ENCODE assay signal across 22 cellular contexts in the genomic region with DNA sequence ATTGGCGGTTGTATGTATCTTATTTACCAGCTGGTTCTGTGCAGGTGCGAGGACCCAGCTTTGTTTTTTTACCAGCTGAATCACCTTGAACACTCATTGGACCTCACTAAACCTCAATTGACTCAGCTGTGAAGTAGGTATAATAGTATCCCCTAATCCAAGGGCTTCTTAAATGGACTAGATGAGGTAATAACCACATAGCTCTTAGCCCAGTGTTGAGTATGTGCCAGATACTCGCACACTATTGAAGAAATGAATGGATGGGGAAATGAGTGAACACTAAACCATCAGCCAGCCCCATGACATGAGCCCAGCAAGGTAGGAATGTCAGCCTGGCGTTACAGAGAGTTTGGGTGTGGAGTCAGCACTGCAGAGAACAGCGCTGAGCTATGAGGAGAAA.
"Had no signal": no experiment of that assay in that cellular context is flagged by ENCODE, and none has a peak within 500 bp of the region (broad histone marks: within the 10 kb centered on the region; RNA-seq: fewer than 3 reads in every experiment).

No MANE protein-coding gene starts in this region.

- DNase-seq: islet precursor cell; left cardiac atrium; left ventricle myocardium superior; midbrain; mucosa of descending colon; naive thymus-derived CD4-positive, alpha-beta T cell; ovary; right lobe of liver; stimulated activated CD4-positive, alpha-beta T cell treated with anti-CD3 and anti-CD28 coated beads, Interleukin-1b, Interleukin-23, amount 100 ng/mL, for 48 hours; stimulated activated CD4-positive, alpha-beta T cell treated with anti-CD3 and anti-CD28 coated beads, Interleukin-2, amount 100 ng/mL, for 48 hours; stimulated activated CD4-positive, alpha-beta T cell treated with anti-CD3 and anti-CD28 coated beads, Interleukin-4, amount 100 ng/mL, for 4 hours; stimulated activated CD8-positive, alpha-beta memory T cell treated with anti-CD3 and anti-CD28 coated beads, Interleukin-4, amount 100 ng/mL, for 48 hours; stimulated activated naive CD4-positive, alpha-beta T cell treated with Interleukin-2 at 50 U/mL for 16 hours; stomach; testis; thyroid gland; transverse colon; upper lobe of left lung had no signal

- H3K27ac Mint-ChIP-seq: memory B cell; naive thymus-derived CD4-positive, alpha-beta T cell; natural killer cell treated with Interleukin-12 subunit alpha and Interleukin-12 subunit beta and Interleukin-15 and Interleukin-18, amount 100 ng/mL, for 72 hours; progenitor cell of endocrine pancreas; stimulated activated memory B cell treated with anti-CD40 and anti-IgM and Interleukin-4, amounts not matched to agents 10 μg/mL and 1 μg/mL and 100 μg/mL, for 72 hours had no signal

- H3K9me3 Mint-ChIP-seq: memory B cell; naive thymus-derived CD4-positive, alpha-beta T cell; natural killer cell treated with Interleukin-12 subunit alpha and Interleukin-12 subunit beta and Interleukin-15 and Interleukin-18, amount 100 ng/mL, for 72 hours had no signal

- H3K36me3 Mint-ChIP-seq: memory B cell; naive thymus-derived CD4-positive, alpha-beta T cell; natural killer cell treated with Interleukin-12 subunit alpha and Interleukin-12 subunit beta and Interleukin-15 and Interleukin-18, amount 100 ng/mL, for 72 hours; stimulated activated memory B cell treated with anti-CD40 and anti-IgM and Interleukin-4, amounts not matched to agents 10 μg/mL and 1 μg/mL and 100 μg/mL, for 72 hours had no signal

- H3K4me3 Mint-ChIP-seq: memory B cell; naive thymus-derived CD4-positive, alpha-beta T cell; natural killer cell treated with Interleukin-12 subunit alpha and Interleukin-12 subunit beta and Interleukin-15 and Interleukin-18, amount 100 ng/mL, for 72 hours; stimulated activated memory B cell treated with anti-CD40 and anti-IgM and Interleukin-4, amounts not matched to agents 10 μg/mL and 1 μg/mL and 100 μg/mL, for 72 hours had no signal

- H3K4me1 Mint-ChIP-seq: memory B cell; naive thymus-derived CD4-positive, alpha-beta T cell; stimulated activated memory B cell treated with anti-CD40 and anti-IgM and Interleukin-4, amounts not matched to agents 10 μg/mL and 1 μg/mL and 100 μg/mL, for 72 hours had no signal
